ENCODE assay signal across 8 cellular contexts in genomic region chr2:85324639-85325465, GRCh38. TPM values are rescaled to one million over a fixed set of nuclear protein-coding genes. Genes with fewer than 3 reads are reported as not detected.
DNase-seq lines count a peak whose midpoint lies in the region; ATAC-seq and TF ChIP-seq lines count a peak whose summit lies in the region.

No MANE protein-coding gene starts in this region.

- CTCF ChIA-PET in activated CD4-positive, alpha-beta T cell treated with anti-CD3 and anti-CD28 coated beads, Interleukin-2, amount 10 ng/mL, durations not matched to agents 7 days and 5 days (lab: Charles Lee): interaction anchor here (0.7 to 1.6 kb wide), 3 partner anchors 21 to 41 kb away, joined by 3 to 8 read pairs (median 4); no protein-coding TSS in a partner anchor
- CTCF ChIA-PET in activated CD4-positive, alpha-beta memory T cell treated with anti-CD3 and anti-CD28 coated beads, Interleukin-2, amount 10 ng/mL, durations not matched to agents 7 days and 5 days (lab: Charles Lee): interaction anchor here (2.6 kb wide), 1 partner anchor 24 kb away, joined by 14 read pairs; no protein-coding TSS in a partner anchor

- H3K4me1 ChIP-seq in suprapubic skin: peaks cover 62% of the 10 kb centered on the region

- H3K27ac ChIP-seq in suprapubic skin: no peak overlapping the region

- no peak for TF ChIP-seq CTCF in suprapubic skin (IDR thresholded peaks at IDR 0.05)

- POLR2A ChIA-PET in activated CD4-positive, alpha-beta T cell treated with anti-CD3 and anti-CD28 coated beads, Interleukin-2, amount 10 ng/mL, durations not matched to agents 7 days and 5 days (lab: Charles Lee): no interaction called here
- POLR2A ChIA-PET in activated CD4-positive, alpha-beta memory T cell treated with anti-CD3 and anti-CD28 coated beads, Interleukin-2, amount 10 ng/mL, durations not matched to agents 7 days and 5 days (lab: Charles Lee): interaction anchor here (1.0 to 12.1 kb wide), 8 partner anchors 10 to 270 kb away, joined by 3 to 234 read pairs (median 14); partner anchors contain the start of genes ELMOD3, MAT2A, RETSAT and RNF181

- peaks cover 62% of the 10 kb centered on the region for H3K4me1 Mint-ChIP-seq in activated CD4-positive, alpha-beta T cell treated with anti-CD3 and anti-CD28 coated beads, Interleukin-2, amount 10 ng/mL, durations not matched to agents 7 days and 5 days
- peaks cover 63% of the 10 kb centered on the region for H3K4me1 Mint-ChIP-seq in activated CD4-positive, alpha-beta memory T cell treated with anti-CD3 and anti-CD28 coated beads, Interleukin-2, amount 10 ng/mL, durations not matched to agents 7 days and 5 days

- H3K36me3 Mint-ChIP-seq in activated CD4-positive, alpha-beta T cell treated with anti-CD3 and anti-CD28 coated beads, Interleukin-2, amount 10 ng/mL, durations not matched to agents 7 days and 5 days (ENCODE audit: low read depth): peaks cover 78% of the 10 kb centered on the region
- H3K36me3 Mint-ChIP-seq in activated CD4-positive, alpha-beta memory T cell treated with anti-CD3 and anti-CD28 coated beads, Interleukin-2, amount 10 ng/mL, durations not matched to agents 7 days and 5 days (ENCODE audit: low read depth): peaks cover 79% of the 10 kb centered on the region

- no peaks in the 10 kb centered on the region for H3K9me3 ChIP-seq in suprapubic skin

- DNase-seq in activated CD4-positive, alpha-beta T cell treated with anti-CD3 and anti-CD28 coated beads, Interleukin-2, amount 10 ng/mL, durations not matched to agents 7 days and 5 days: no peak
- no peak for DNase-seq in activated CD4-positive, alpha-beta T cell treated with anti-CD3 and anti-CD28 coated beads for 1 hour
- DNase-seq in activated CD4-positive, alpha-beta memory T cell treated with anti-CD3 and anti-CD28 coated beads, Interleukin-2, amount 10 ng/mL, durations not matched to agents 7 days and 5 days: no peak
- DNase-seq in iris pigment epithelial cell (ENCODE audit: low read depth): peak; percentile 66
- DNase-seq in suprapubic skin (ENCODE audit: low spot score in 2 of 2): peak in 1 of 2 donors; percentile 22
- DNase-seq in globus pallidus (ENCODE audit: low spot score): no peak

- no peaks in the 10 kb centered on the region for H3K27me3 ChIP-seq in suprapubic skin

- peaks cover 48% of the 10 kb centered on the region for H3K36me3 ChIP-seq in suprapubic skin

- H3K27me3 Mint-ChIP-seq in activated CD4-positive, alpha-beta T cell treated with anti-CD3 and anti-CD28 coated beads, Interleukin-2, amount 10 ng/mL, durations not matched to agents 7 days and 5 days: no peaks in the 10 kb centered on the region
- H3K27me3 Mint-ChIP-seq in activated CD4-positive, alpha-beta memory T cell treated with anti-CD3 and anti-CD28 coated beads, Interleukin-2, amount 10 ng/mL, durations not matched to agents 7 days and 5 days: no peaks in the 10 kb centered on the region

- 45% methylated on average over 10 of the region's 10 CpGs for WGBS in suprapubic skin

- TF ChIP-seq EP300 in suprapubic skin (IDR thresholded peaks at IDR 0.05): no peak

- peak overlapping the region; percentile 100 for H3K27ac Mint-ChIP-seq in activated CD4-positive, alpha-beta T cell treated with anti-CD3 and anti-CD28 coated beads, Interleukin-2, amount 10 ng/mL, durations not matched to agents 7 days and 5 days
- H3K27ac Mint-ChIP-seq in activated CD4-positive, alpha-beta memory T cell treated with anti-CD3 and anti-CD28 coated beads, Interleukin-2, amount 10 ng/mL, durations not matched to agents 7 days and 5 days: peak overlapping the region; percentile 100

- no peak for TF ChIP-seq POLR2A in suprapubic skin (IDR thresholded peaks at IDR 0.05)

- ATAC-seq in HG03457 (IDR thresholded peaks at IDR 0.05; ENCODE audit: unreplicated experiment): no peak
- ATAC-seq in HG03280 (IDR thresholded peaks at IDR 0.05; ENCODE audit: unreplicated experiment): no peak

- no peaks in the 10 kb centered on the region for H3K9me3 Mint-ChIP-seq in activated CD4-positive, alpha-beta T cell treated with anti-CD3 and anti-CD28 coated beads, Interleukin-2, amount 10 ng/mL, durations not matched to agents 7 days and 5 days
- H3K9me3 Mint-ChIP-seq in activated CD4-positive, alpha-beta memory T cell treated with anti-CD3 and anti-CD28 coated beads, Interleukin-2, amount 10 ng/mL, durations not matched to agents 7 days and 5 days: no peaks in the 10 kb centered on the region

- peak overlapping the region; percentile 100 for H3K4me3 Mint-ChIP-seq in activated CD4-positive, alpha-beta T cell treated with anti-CD3 and anti-CD28 coated beads, Interleukin-2, amount 10 ng/mL, durations not matched to agents 7 days and 5 days
- peak overlapping the region; percentile 93 for H3K4me3 Mint-ChIP-seq in activated CD4-positive, alpha-beta memory T cell treated with anti-CD3 and anti-CD28 coated beads, Interleukin-2, amount 10 ng/mL, durations not matched to agents 7 days and 5 days

- peak overlapping the region; percentile 76 for H3K4me3 ChIP-seq in suprapubic skin

RNA-seq across cellular contexts. Expression of gene TGOLN2, which starts 2.9 kb away (rescaled TPM):
- total RNA-seq in activated CD4-positive, alpha-beta T cell treated with anti-CD3 and anti-CD28 coated beads, Interleukin-2, amount 10 ng/mL, durations not matched to agents 7 days and 5 days: 100 to 1,000 TPM; 127 to 130 TPM
- 100 to 1,000 TPM; 129 to 131 TPM for total RNA-seq in activated CD4-positive, alpha-beta memory T cell treated with anti-CD3 and anti-CD28 coated beads, Interleukin-2, amount 10 ng/mL, durations not matched to agents 7 days and 5 days
- total RNA-seq in suprapubic skin: 100 to 1,000 TPM in 1 of 4 donors, 10 to 100 TPM in 3; 62.5 to 118 (median 72.0) TPM

RNA-seq across cellular contexts. Expression of gene RETSAT, which starts 29.5 kb away (rescaled TPM):
- 10 to 100 TPM; 24.7 to 24.9 TPM for total RNA-seq in activated CD4-positive, alpha-beta T cell treated with anti-CD3 and anti-CD28 coated beads, Interleukin-2, amount 10 ng/mL, durations not matched to agents 7 days and 5 days
- total RNA-seq in activated CD4-positive, alpha-beta memory T cell treated with anti-CD3 and anti-CD28 coated beads, Interleukin-2, amount 10 ng/mL, durations not matched to agents 7 days and 5 days: 10 to 100 TPM; 30.1 to 31.1 TPM
- 100 to 1,000 TPM in 3 of 4 donors, 10 to 100 TPM in 1; 92.4 to 126 (median 117) TPM for total RNA-seq in suprapubic skin

RNA-seq across cellular contexts. Expression of gene ELMOD3, which starts 29.7 kb away (rescaled TPM):
- total RNA-seq in activated CD4-positive, alpha-beta T cell treated with anti-CD3 and anti-CD28 coated beads, Interleukin-2, amount 10 ng/mL, durations not matched to agents 7 days and 5 days: 10 to 100 TPM; 19.4 to 22.1 TPM
- 10 to 100 TPM; 19.2 to 19.4 TPM for total RNA-seq in activated CD4-positive, alpha-beta memory T cell treated with anti-CD3 and anti-CD28 coated beads, Interleukin-2, amount 10 ng/mL, durations not matched to agents 7 days and 5 days
- total RNA-seq in suprapubic skin: 10 to 100 TPM; 24.4 to 41.8 (median 30.0) TPM
